13 cellular contexts compared by ENCODE assay signal in the genomic region with DNA sequence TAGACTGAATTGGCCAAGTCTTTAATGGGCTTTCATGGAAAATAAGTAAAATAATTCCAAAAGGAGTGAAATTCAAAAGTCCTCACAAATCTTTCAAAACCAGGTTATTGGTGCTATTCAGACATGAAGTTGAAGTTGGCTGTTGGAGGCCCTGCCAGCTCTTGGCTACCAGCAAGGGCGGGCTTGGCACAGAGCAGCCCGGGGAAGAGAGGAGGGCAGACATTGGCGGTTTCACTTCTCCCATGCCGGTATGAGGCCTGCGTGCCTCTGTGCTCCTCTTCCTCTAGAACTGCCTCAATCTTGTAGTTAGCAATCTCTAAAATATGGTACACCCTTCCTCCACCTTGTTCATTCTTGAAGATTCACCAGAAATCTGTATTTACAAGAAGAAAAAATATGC.
A peak's percentile ranks its signal among the peaks of the same experiment; 100 is the strongest.
DNase-seq lines count a peak whose midpoint lies in the region; ATAC-seq lines count a peak whose summit lies in the region.
"Had no signal": no experiment of that assay in that cellular context is flagged by ENCODE, and none has a peak within 500 bp of the region (broad histone marks: within the 10 kb centered on the region; RNA-seq: fewer than 3 reads in every experiment).

No MANE protein-coding gene starts in this region.

- peaks cover 7 to 19% (median 11%) of the 10 kb centered on the region in 11 experiments; a peak in 21 of 22 replicates for H3K9me3 ChIP-seq in BLaER1 treated with 17β-estradiol and CSF1 and Interleukin-3, amounts not matched to agents 10 nM and 100 nM (replicated peaks in 1 of 11)

- no peaks in the 10 kb centered on the region for H3K36me3 ChIP-seq in BLaER1 treated with 17β-estradiol and CSF1 and Interleukin-3, amounts not matched to agents 10 nM and 100 nM

- no peak for ATAC-seq in stimulated activated naive CD8-positive, alpha-beta T cell treated with anti-CD3 and anti-CD28 coated beads, Interleukin-15, Interleukin-2, amounts not matched to agents 100 U/mL and 50 U/mL, for 24 hours
- ATAC-seq: CD8-positive, alpha-beta T cell had no signal

- peak overlapping the region in 6 of 11 experiments; percentile 4 to 76 (median 66); a peak in 7 of 22 replicates for H3K27ac ChIP-seq in BLaER1 treated with 17β-estradiol and CSF1 and Interleukin-3, amounts not matched to agents 10 nM and 100 nM
- H3K27ac ChIP-seq: HL-60 had no signal

- H4K20me1 ChIP-seq in BLaER1 treated with 17β-estradiol and CSF1 and Interleukin-3, amounts not matched to agents 10 nM and 100 nM, result no peaks in the 10 kb centered on the region; a peak in 1 of 22 replicates

- in situ Hi-C loops in ACHN (cut with HindIII; ENCODE audit: low pct_ligation_motif_present, low pct_unique_long_range_greater_than_20kb, low sequenced_read_pairs), result no loop called here

- no peak overlapping the region for H3K9ac ChIP-seq in BLaER1 treated with 17β-estradiol and CSF1 and Interleukin-3, amounts not matched to agents 10 nM and 100 nM

- H3K4me3 ChIP-seq in BLaER1 treated with 17β-estradiol and CSF1 and Interleukin-3, amounts not matched to agents 10 nM and 100 nM, result no peak overlapping the region

- H3K27me3 ChIP-seq in BLaER1 treated with 17β-estradiol and CSF1 and Interleukin-3, amounts not matched to agents 10 nM and 100 nM, result no peaks in the 10 kb centered on the region

- peaks cover 50 to 66% (median 59%) of the 10 kb centered on the region in 10 experiments for H3K4me1 ChIP-seq in BLaER1 treated with 17β-estradiol and CSF1 and Interleukin-3, amounts not matched to agents 10 nM and 100 nM

- H3K4me2 ChIP-seq in BLaER1 treated with 17β-estradiol and CSF1 and Interleukin-3, amounts not matched to agents 10 nM and 100 nM, result peak overlapping the region; percentile 22 to 92 (median 81); a peak in 18 of 22 replicates

- DNase-seq in MV-4-11 (lab: John Stamatoyannopoulos, UW), result peak; percentile 69
- DNase-seq in medulla oblongata (ENCODE audit: extremely low spot score), result peak; percentile 53
- DNase-seq in pons (ENCODE audit: low spot score), result peak; percentile 26
- no peak for DNase-seq in ACHN
- no peak for DNase-seq in stimulated activated naive CD8-positive, alpha-beta T cell treated with anti-CD3 and anti-CD28 coated beads, Interleukin-15, Interleukin-2, amounts not matched to agents 100 U/mL and 50 U/mL, for 24 hours
- DNase-seq in SW 1271 (lab: John Stamatoyannopoulos, UW), result no peak
- DNase-seq: Calu3; CD8-positive, alpha-beta T cell; DMS79 treated with DMSO at 0.1 percent for 48 hours; GF-D8; H9 had no signal

Comparison
In these comparisons a context has a peak if more than half of its experiments do, and no peak if none do; other contexts are left out.
1. DNase-seq: peak in MV-4-11 (single experiment), medulla oblongata (single experiment) and pons (single experiment); none in ACHN (single experiment), stimulated activated naive CD8-positive, alpha-beta T cell treated with anti-CD3 and anti-CD28 coated beads, Interleukin-15, Interleukin-2, amounts not matched to agents 100 U/mL and 50 U/mL, for 24 hours (single experiment) and SW 1271 (0 of 2).